Comparison of ENCODE assay signal across 12 cellular contexts in genomic region chr16:54655171-54655590, GRCh38.
DNase-seq lines count a peak whose midpoint lies in the region; TF ChIP-seq lines count a peak whose summit lies in the region.
"Had no signal": no experiment of that assay in that cellular context is flagged by ENCODE, and none has a peak within 500 bp of the region (broad histone marks: within the 10 kb centered on the region; RNA-seq: fewer than 3 reads in every experiment).

No MANE protein-coding gene starts in this region.

- CTCF ChIA-PET in PC-9 (lab: Charles Lee): no interaction called here

- H3K27me3 ChIP-seq in ectodermal cell (ENCODE audit: control insufficient read depth, insufficient read depth, low read length, poor library complexity, severe bottlenecking) (no peaks in the 10 kb centered on the region), suprapubic skin (no peaks in the 10 kb centered on the region), PC-9 (ENCODE audit: insufficient read depth, low read depth) (no peaks in the 10 kb centered on the region)

- H3K9me2 ChIP-seq in PC-9 (ENCODE audit: insufficient read depth): no peaks in the 10 kb centered on the region

- H3K4me3 ChIP-seq in ectodermal cell (ENCODE audit: insufficient read depth, low read depth, low read length): no peak overlapping the region
- peak overlapping the region; percentile 29 for H3K4me3 ChIP-seq in suprapubic skin
- H3K4me3 ChIP-seq in PC-9: no peak overlapping the region

- H3K79me2 ChIP-seq in PC-9 (ENCODE audit: low read depth): no peaks in the 10 kb centered on the region

- DNase-seq in LHCN-M2 (ENCODE audit: low read depth) (peak; percentile 39), medulla oblongata (ENCODE audit: extremely low spot score) (peak; percentile 29), suprapubic skin (ENCODE audit: low spot score in 2 of 2) (no peak), AML-193 (lab: John Stamatoyannopoulos, UW) (no peak), PC-9 (no peak), CD1c-positive myeloid dendritic cell (ENCODE audit: extremely low spot score) (no peak), DMS153 treated with DMSO at 0.1 percent for 48 hours (lab: John Stamatoyannopoulos, UW; ENCODE audit: unreplicated experiment) (no peak)
- DNase-seq: activated CD4-positive, CD25-positive, alpha-beta regulatory T cell; DMS53; midbrain had no signal

- H3K27ac ChIP-seq in ectodermal cell (ENCODE audit: insufficient read depth, low read depth, low read length, poor library complexity, severe bottlenecking): peak overlapping the region; percentile 41
- peak overlapping the region; percentile 35 for H3K27ac ChIP-seq in suprapubic skin
- H3K27ac ChIP-seq in PC-9: no peak overlapping the region
- H3K27ac ChIP-seq: epithelial cell of prostate had no signal

- H3K4me2 ChIP-seq in PC-9: no peak overlapping the region

- H3K4me1 ChIP-seq in ectodermal cell (ENCODE audit: control insufficient read depth, insufficient read depth, low read length) (peaks cover 51% of the 10 kb centered on the region), suprapubic skin (peaks cover 35% of the 10 kb centered on the region), PC-9 (replicated peaks; ENCODE audit: insufficient read depth) (no peaks in the 10 kb centered on the region)

- no peaks in the 10 kb centered on the region for H4K20me1 ChIP-seq in PC-9 (ENCODE audit: insufficient read depth)

- TF ChIP-seq EP300 in suprapubic skin (IDR thresholded peaks at IDR 0.05): no peak

- TF ChIP-seq CTCF in suprapubic skin (IDR thresholded peaks at IDR 0.05) (no peak), PC-9 (conservative IDR thresholded peaks at IDR 0.05) (no peak)

- no peak overlapping the region for H2AFZ ChIP-seq in PC-9

- H3K36me3 ChIP-seq in ectodermal cell (ENCODE audit: control insufficient read depth, insufficient read depth, low read length): no peaks in the 10 kb centered on the region
- H3K36me3 ChIP-seq in suprapubic skin: no peaks in the 10 kb centered on the region
- H3K36me3 ChIP-seq in PC-9 (ENCODE audit: low read depth): no peaks in the 10 kb centered on the region

- POLR2A ChIA-PET in PC-9 (lab: Charles Lee; ENCODE audit: unreplicated experiment): no interaction called here

- no peak for TF ChIP-seq POLR2A in suprapubic skin (IDR thresholded peaks at IDR 0.05)

- intact Hi-C loops in PC-9 (cut with micrococcal nuclease; ENCODE audit: unreplicated experiment): no loop called here

- BruUV-seq in PC-9 (replicated peaks; lab: Mats Ljungman, UMichigan): no TSS peak

- H3K9me3 ChIP-seq in ectodermal cell (ENCODE audit: control insufficient read depth, low read length) (no peaks in the 10 kb centered on the region), suprapubic skin (no peaks in the 10 kb centered on the region), PC-9 (ENCODE audit: insufficient read depth, low read depth) (0 out of 2 replicates have a peak, but pooled peaks cover under 1% of the 10 kb centered on the region)

- H3F3A ChIP-seq in PC-9 (ENCODE audit: insufficient read depth, low read depth): no peaks in the 10 kb centered on the region

- 12 to 16% methylated on average over 14 of the region's 14 CpGs for WGBS in ectodermal cell, 2 experiments
- WGBS in suprapubic skin: 16% methylated on average over 14 of the region's 14 CpGs

Comparison
In these comparisons a context has a peak if more than half of its experiments do, and no peak if none do; other contexts are left out.
1. DNase-seq: peak in LHCN-M2 (single experiment) and medulla oblongata (single experiment); none in suprapubic skin (0 of 2), AML-193 (0 of 2), PC-9 (0 of 2), CD1c-positive myeloid dendritic cell (single experiment) and DMS153 treated with DMSO at 0.1 percent for 48 hours (single experiment).